In the genomic region with DNA sequence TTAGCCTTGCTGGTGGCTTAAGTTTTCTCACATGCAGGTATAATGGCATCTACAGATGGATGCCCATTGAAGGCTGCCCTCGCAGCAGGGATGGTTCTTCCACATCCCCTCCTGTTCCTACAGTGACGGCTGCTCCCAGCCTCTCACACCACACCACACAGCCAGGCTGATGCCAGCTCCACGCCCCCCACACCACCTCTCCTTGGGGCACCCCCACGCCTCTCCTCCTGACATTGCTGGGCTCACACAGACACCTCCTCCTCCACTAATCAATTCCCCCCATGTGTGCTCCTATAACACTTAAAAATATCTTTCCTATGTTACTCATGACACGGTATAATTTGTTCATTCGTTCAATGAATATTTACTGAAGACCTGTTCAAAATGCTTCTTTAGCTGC, we compare ENCODE assay signal across 1 cellular context.
TF ChIP-seq lines count a peak whose summit lies in the region.

No MANE protein-coding gene starts in this region.

TF ChIP-seq in H1, 55 proteins besides CTCF, POLR2A, EP300 and RAD21 (continued from another document):
- TF ChIP-seq KDM1A (IDR thresholded peaks at IDR 0.05; ENCODE audit: borderline replicate concordance, low read length), result no peak
- no peak for TF ChIP-seq TBP (IDR thresholded peaks at IDR 0.05; ENCODE audit: low read depth, low read length)
- TF ChIP-seq BACH1 (IDR thresholded peaks at IDR 0.05; ENCODE audit: low read length), result no peak
TF ChIP-seq in H1: peak in this region for 0.
